Comparison of ENCODE assay signal across 13 cellular contexts in the genomic region with DNA sequence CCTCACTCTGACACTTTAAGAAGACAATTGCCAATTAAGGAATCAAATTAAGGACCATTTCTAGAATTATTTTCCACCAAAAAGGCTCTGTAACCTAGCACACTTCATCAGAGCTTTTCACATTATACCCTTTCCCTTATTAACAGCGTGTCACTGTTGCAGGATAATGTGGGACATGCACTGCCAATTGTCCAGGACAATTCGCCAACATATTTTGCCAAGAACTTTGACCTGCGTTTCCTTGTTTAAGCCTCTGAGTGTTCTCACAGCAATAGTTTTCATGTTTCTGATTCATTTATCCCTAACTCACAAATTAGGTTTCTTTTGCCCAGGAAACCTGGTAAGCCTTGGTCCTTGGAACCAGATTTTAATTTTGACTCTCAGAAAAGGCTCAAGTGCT. TPM values are rescaled to one million over a fixed set of nuclear protein-coding genes. Genes with fewer than 3 reads are reported as not detected.
DNase-seq lines count a peak whose midpoint lies in the region; ATAC-seq, FAIRE-seq and TF ChIP-seq lines count a peak whose summit lies in the region.
"Had no signal": no experiment of that assay in that cellular context is flagged by ENCODE, and none has a peak within 500 bp of the region (broad histone marks: within the 10 kb centered on the region; RNA-seq: fewer than 3 reads in every experiment).

No MANE protein-coding gene starts in this region.

- peak; percentile 24 for FAIRE-seq in endothelial cell of umbilical vein (lab: Jason Lieb, UNC)

- 7 to 27% methylated on average over 3 of the region's 3 CpGs for WGBS in heart right ventricle, 2 donors
- 67 to 73% methylated on average over 1 to 3 of the region's 3 CpGs for WGBS in transverse colon (ENCODE audit: low coverage in 1 of 2), 2 donors

- POLR2A ChIA-PET in endothelial cell of umbilical vein (lab: Charles Lee), result no interaction called here

- CTCF ChIA-PET in endothelial cell of umbilical vein (lab: Charles Lee), result interaction anchor here (1.6 kb wide), 1 partner anchor 15 kb away, joined by 3 read pairs; no protein-coding TSS in a partner anchor

- no peaks in the 10 kb centered on the region for H3K9me1 ChIP-seq in endothelial cell of umbilical vein (replicated peaks; ENCODE audit: control insufficient read depth, extremely low read depth, insufficient read depth, low read length)

- peaks cover 19% of the 10 kb centered on the region for H4K20me1 ChIP-seq in endothelial cell of umbilical vein (replicated peaks; ENCODE audit: control insufficient read depth, extremely low read depth, insufficient read depth, low read length)

- dilution Hi-C loops in endothelial cell of umbilical vein (cut with MboI; ENCODE audit: extremely low pct_ligation_motif_present, low sequenced_read_pairs), result no loop called here

- H3K4me2 ChIP-seq in endothelial cell of umbilical vein (ENCODE audit: insufficient read depth, low read length), result no peak overlapping the region

- H2AFZ ChIP-seq in endothelial cell of umbilical vein (ENCODE audit: low read depth, low read length), result no peak overlapping the region

- H3K36me3 ChIP-seq in endothelial cell of umbilical vein (ENCODE audit: control insufficient read depth in 2 of 2, extremely low read depth in 1 of 2, insufficient read depth in 2 of 2, low read length in 2 of 2) (peaks cover 2 to 5% of the 10 kb centered on the region in 2 experiments), heart right ventricle (peaks cover 0 to 28% (median 0%) of the 10 kb centered on the region in 9 donors), transverse colon (no peaks in the 10 kb centered on the region)

- H3K4me1 ChIP-seq in endothelial cell of umbilical vein (ENCODE audit: control insufficient read depth, extremely low read depth, insufficient read depth, low read length), result peaks cover 27% of the 10 kb centered on the region
- peaks cover 22 to 86% (median 62%) of the 10 kb centered on the region in 9 donors for H3K4me1 ChIP-seq in heart right ventricle
- peaks cover 0 to 29% (median 7%) of the 10 kb centered on the region in 4 donors for H3K4me1 ChIP-seq in transverse colon

- H3K9me3 ChIP-seq in endothelial cell of umbilical vein (replicated peaks; ENCODE audit: control insufficient read depth, insufficient read depth, low read length) (no peaks in the 10 kb centered on the region), heart right ventricle (no peaks in the 10 kb centered on the region), transverse colon (no peaks in the 10 kb centered on the region)

- H3K27me3 ChIP-seq in endothelial cell of umbilical vein (ENCODE audit: control insufficient read depth in 2 of 2, insufficient read depth in 2 of 2, low read length in 2 of 2) (no peaks in the 10 kb centered on the region), heart right ventricle (peaks cover 0 to 22% (median 0%) of the 10 kb centered on the region in 7 donors), transverse colon (peaks cover 1% of the 10 kb centered on the region)

- peaks cover 8% of the 10 kb centered on the region for H3K9me3 Mint-ChIP-seq in mesothelial cell of epicardium
- H3K9me3 Mint-ChIP-seq: CD8-positive, alpha-beta T cell; H9 had no signal

- DNase-seq in endothelial cell of umbilical vein (ENCODE audit: low read depth, low spot score) (peak; percentile 24), heart right ventricle (no peak), sciatic nerve (ENCODE audit: low spot score) (peak; percentile 17), transverse colon (no peak), mesothelial cell of epicardium (ENCODE audit: low spot score in 2 of 2, unreplicated experiment in 2 of 2) (no peak), OCI-M2 (lab: John Stamatoyannopoulos, UW; ENCODE audit: unreplicated experiment) (no peak)
- DNase-seq in activated CD8-positive, alpha-beta memory T cell treated with anti-CD3 and anti-CD28 coated beads for 24 hours, result no peak
- DNase-seq: CD8-positive, alpha-beta T cell; H9; NCI-H1436; NCI-H2081; NCI-H510A treated with DMSO at 0.1 percent for 48 hours had no signal

- peak in 3 of 8 donors; percentile 16 to 57 (median 36) for ATAC-seq in heart right ventricle
- ATAC-seq in sciatic nerve, result no peak
- ATAC-seq in GM19467 (IDR thresholded peaks at IDR 0.05; ENCODE audit: unreplicated experiment), result no peak
- ATAC-seq: CD8-positive, alpha-beta T cell had no signal

- H3K36me3 Mint-ChIP-seq in mesothelial cell of epicardium, result peaks cover 27% of the 10 kb centered on the region
- H3K36me3 Mint-ChIP-seq: CD8-positive, alpha-beta T cell had no signal

- H3K9ac ChIP-seq in endothelial cell of umbilical vein (replicated peaks; ENCODE audit: extremely low read depth, insufficient read depth, low read length), result no peak overlapping the region

- no peak overlapping the region for H3K4me3 ChIP-seq in endothelial cell of umbilical vein (replicated peaks in 1 of 3; ENCODE audit: insufficient read depth in 1 of 3, low read depth in 1 of 3, low read length in 3 of 3)
- no peak overlapping the region for H3K4me3 ChIP-seq in heart right ventricle
- H3K4me3 ChIP-seq in transverse colon, result no peak overlapping the region

- H3K27ac ChIP-seq in endothelial cell of umbilical vein (ENCODE audit: insufficient read depth, low read depth, low read length) (no peak overlapping the region), heart right ventricle (peak overlapping the region in 9 of 10 donors; percentile 1 to 67 (median 41)), transverse colon (peak overlapping the region; percentile 13 to 72 (median 56))

- no peaks in the 10 kb centered on the region for H3K27me3 Mint-ChIP-seq in mesothelial cell of epicardium (ENCODE audit: low read depth)

- no TSS peak for BruUV-seq in endothelial cell of umbilical vein (replicated peaks; lab: Mats Ljungman, UMichigan)

- TF ChIP-seq EP300 in transverse colon (IDR thresholded peaks at IDR 0.05; ENCODE audit: low read depth), result no peak

- TF ChIP-seq CTCF in endothelial cell of umbilical vein (IDR thresholded peaks at IDR 0.05; ENCODE audit: extremely low read depth in 1 of 2, insufficient read depth in 1 of 2, low read depth in 1 of 2, low read length in 2 of 2) (no peak), heart right ventricle (IDR thresholded peaks at IDR 0.05) (no peak), transverse colon (IDR thresholded peaks at IDR 0.05) (no peak), mesothelial cell of epicardium (IDR thresholded peaks at IDR 0.05; ENCODE audit: unreplicated experiment) (no peak)

- TF ChIP-seq POLR2A in endothelial cell of umbilical vein (IDR thresholded peaks at IDR 0.05; ENCODE audit: low read depth, low read length), result no peak
- TF ChIP-seq POLR2A in transverse colon (IDR thresholded peaks at IDR 0.05), result no peak

- in situ Hi-C loops in transverse colon (cut with MboI; ENCODE audit: low pct_ligation_motif_present in 1 of 4, low pct_unique_long_range_greater_than_20kb in 1 of 4, low sequenced_read_pairs in 3 of 4), result no loop called here

- H3K27ac Mint-ChIP-seq in mesothelial cell of epicardium, result no peak overlapping the region
- H3K27ac Mint-ChIP-seq: CD8-positive, alpha-beta T cell had no signal

- peaks cover 65% of the 10 kb centered on the region for H3K79me2 ChIP-seq in endothelial cell of umbilical vein (ENCODE audit: control insufficient read depth, insufficient read depth, low read length)

- intact Hi-C loops in endothelial cell of umbilical vein (cut with micrococcal nuclease), result loop anchor here (2.0 kb wide), 1 partner anchor 15 kb away; no protein-coding TSS in a partner anchor
- intact Hi-C loops in heart right ventricle (cut with DNase I), result no loop called here
- intact Hi-C loops in sciatic nerve (cut with DNase I), result no loop called here
- intact Hi-C loops in transverse colon (cut with DNase I; ENCODE audit: low total_unique reads), result no loop called here

- H3K4me1 Mint-ChIP-seq in mesothelial cell of epicardium, result peaks cover 12% of the 10 kb centered on the region

- H3K4me3 Mint-ChIP-seq in mesothelial cell of epicardium, result no peak overlapping the region
- H3K4me3 Mint-ChIP-seq: CD8-positive, alpha-beta T cell; H9 had no signal

TF ChIP-seq in endothelial cell of umbilical vein, 7 proteins besides CTCF, POLR2A, EP300 and RAD21 (continues in another document):
- TF ChIP-seq FOS (IDR thresholded peaks at IDR 0.05; ENCODE audit: borderline replicate concordance, insufficient read depth, low read length), result no peak
- no peak for TF ChIP-seq EZH2 (IDR thresholded peaks at IDR 0.05; ENCODE audit: borderline replicate concordance, low read depth, low read length, severe bottlenecking)
- no peak for TF ChIP-seq MYC (IDR thresholded peaks at IDR 0.05; ENCODE audit: low read depth, low read length)
- no peak for TF ChIP-seq JUN (IDR thresholded peaks at IDR 0.05; ENCODE audit: borderline replicate concordance, insufficient read depth, insufficient read length, low read depth)

RNA-seq across cellular contexts. Expression of a gene that starts 13.3 kb away (rescaled TPM):
- total RNA-seq in endothelial cell of umbilical vein (1,119 and 1,341 TPM in 2 replicates), heart right ventricle (100 to 1,000 TPM in 7 of 10 donors, 10 to 100 TPM in 3; 96.3 to 342 (median 147) TPM), sciatic nerve (423 TPM), transverse colon (100 to 1,000 TPM in 2 of 4 donors, 10 to 100 TPM in 2; 46.4 to 180 (median 99.2) TPM), mesothelial cell of epicardium (341 to 362 TPM (median 347 TPM) in 3 replicates)
- polyA plus RNA-seq in endothelial cell of umbilical vein (379 and 384 TPM in 2 replicates), heart right ventricle (100 to 1,000 TPM in 1 of 2 donors, 10 to 100 TPM in 1; 83.3 to 234 TPM)
- 305 and 353 TPM in 2 replicates for polyA plus RNA-seq in endothelial cell of umbilical vein (2011; cell fraction: cytosol; rRNA removed)
- 509 and 510 TPM in 2 replicates for polyA plus RNA-seq in endothelial cell of umbilical vein (2011; cell fraction: nucleus; rRNA removed)
- 493 and 639 TPM in 2 replicates for polyA plus RNA-seq in endothelial cell of umbilical vein (2012)
- 611 and 680 TPM in 2 replicates for polyA minus RNA-seq in endothelial cell of umbilical vein
- polyA minus RNA-seq in endothelial cell of umbilical vein (2011; cell fraction: cytosol; rRNA and poly(A)+ RNA removed), result 2.3 TPM
- 490 and 493 TPM in 2 replicates for polyA minus RNA-seq in endothelial cell of umbilical vein (2011; cell fraction: nucleus; rRNA and poly(A)+ RNA removed)
- total RNA-seq: CD8-positive, alpha-beta T cell had no signal

RNA-seq across cellular contexts. Expression of a gene that starts 13.4 kb away (rescaled TPM):
- total RNA-seq in endothelial cell of umbilical vein (792 and 935 TPM in 2 replicates), heart right ventricle (100 to 1,000 TPM in 7 of 10 donors, 10 to 100 TPM in 3; 81.7 to 301 (median 128) TPM), sciatic nerve (417 TPM), transverse colon (100 to 1,000 TPM in 2 of 4 donors, 10 to 100 TPM in 2; 75.1 to 322 (median 115) TPM), mesothelial cell of epicardium (432 to 469 TPM (median 449 TPM) in 3 replicates)
- polyA plus RNA-seq in endothelial cell of umbilical vein (940 and 1,366 TPM in 2 replicates), heart right ventricle (100 to 1,000 TPM; 111 to 265 TPM)
- polyA plus RNA-seq in endothelial cell of umbilical vein (2011; cell fraction: cytosol; rRNA removed), result 563 and 570 TPM in 2 replicates
- polyA plus RNA-seq in endothelial cell of umbilical vein (2011; cell fraction: nucleus; rRNA removed), result 716 and 1,073 TPM in 2 replicates
- 398 and 736 TPM in 2 replicates for polyA plus RNA-seq in endothelial cell of umbilical vein (2012)
- 769 and 809 TPM in 2 replicates for polyA minus RNA-seq in endothelial cell of umbilical vein
- 4.8 TPM for polyA minus RNA-seq in endothelial cell of umbilical vein (2011; cell fraction: cytosol; rRNA and poly(A)+ RNA removed)
- 669 and 809 TPM in 2 replicates for polyA minus RNA-seq in endothelial cell of umbilical vein (2011; cell fraction: nucleus; rRNA and poly(A)+ RNA removed)
- total RNA-seq: CD8-positive, alpha-beta T cell had no signal

Comparison
In these comparisons a context has a peak if more than half of its experiments do, and no peak if none do; other contexts are left out.
1. DNase-seq: peak in endothelial cell of umbilical vein (single experiment) and sciatic nerve (single experiment); none in heart right ventricle (0 of 2), transverse colon (single experiment), activated CD8-positive, alpha-beta memory T cell treated with anti-CD3 and anti-CD28 coated beads for 24 hours (single experiment), mesothelial cell of epicardium (0 of 2) and OCI-M2 (single experiment).